1 cellular context compared by ENCODE assay signal in genomic region chr4:124804584-124804983, GRCh38.
TF ChIP-seq lines count a peak whose summit lies in the region.

No MANE protein-coding gene starts in this region.

TF ChIP-seq in WTC11, 78 proteins besides CTCF, POLR2A, EP300 and RAD21 (continued from another document):
- TF ChIP-seq, protein P1, sequence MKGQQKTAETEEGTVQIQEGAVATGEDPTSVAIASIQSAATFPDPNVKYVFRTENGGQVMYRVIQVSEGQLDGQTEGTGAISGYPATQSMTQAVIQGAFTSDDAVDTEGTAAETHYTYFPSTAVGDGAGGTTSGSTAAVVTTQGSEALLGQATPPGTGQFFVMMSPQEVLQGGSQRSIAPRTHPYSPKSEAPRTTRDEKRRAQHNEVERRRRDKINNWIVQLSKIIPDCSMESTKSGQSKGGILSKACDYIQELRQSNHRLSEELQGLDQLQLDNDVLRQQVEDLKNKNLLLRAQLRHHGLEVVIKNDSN (CRISPR knock-in tag; IDR thresholded peaks at IDR 0.05), result no peak
- no peak for TF ChIP-seq E2F4 (CRISPR knock-in tag; IDR thresholded peaks at IDR 0.05; ENCODE audit: borderline replicate concordance, low read depth)
- no peak for TF ChIP-seq TEAD4 (CRISPR knock-in tag; IDR thresholded peaks at IDR 0.05)
- no peak for TF ChIP-seq ZNF671 (CRISPR knock-in tag; IDR thresholded peaks at IDR 0.05)
- TF ChIP-seq, protein P2, sequence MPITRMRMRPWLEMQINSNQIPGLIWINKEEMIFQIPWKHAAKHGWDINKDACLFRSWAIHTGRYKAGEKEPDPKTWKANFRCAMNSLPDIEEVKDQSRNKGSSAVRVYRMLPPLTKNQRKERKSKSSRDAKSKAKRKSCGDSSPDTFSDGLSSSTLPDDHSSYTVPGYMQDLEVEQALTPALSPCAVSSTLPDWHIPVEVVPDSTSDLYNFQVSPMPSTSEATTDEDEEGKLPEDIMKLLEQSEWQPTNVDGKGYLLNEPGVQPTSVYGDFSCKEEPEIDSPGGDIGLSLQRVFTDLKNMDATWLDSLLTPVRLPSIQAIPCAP (CRISPR knock-in tag; IDR thresholded peaks at IDR 0.05), result no peak
- no peak for TF ChIP-seq MYBL2 (CRISPR knock-in tag; IDR thresholded peaks at IDR 0.05)
- TF ChIP-seq IRF2 (CRISPR knock-in tag; IDR thresholded peaks at IDR 0.05; ENCODE audit: borderline replicate concordance, low read depth), result no peak
